In genomic region chr2:158464426-158465281, GRCh38 we compare ENCODE assay signal across 8 cellular contexts. TPM values are rescaled to one million over a fixed set of nuclear protein-coding genes. Genes with fewer than 3 reads are reported as not detected.
DNase-seq lines count a peak whose midpoint lies in the region; ATAC-seq and TF ChIP-seq lines count a peak whose summit lies in the region.

No MANE protein-coding gene starts in this region.

- peak; percentile 19 for DNase-seq in AG08395 (ENCODE audit: low spot score)
- peak; percentile 57 for DNase-seq in OCI-M1 (lab: John Stamatoyannopoulos, UW)
- DNase-seq in fibroblast of the aortic adventitia (ENCODE audit: low read depth) = peak; percentile 43
- DNase-seq in AG08396 (ENCODE audit: low spot score) = no peak
- no peak for DNase-seq in NOMO-1 treated with DMSO at 0.1 percent for 48 hours (lab: John Stamatoyannopoulos, UW; ENCODE audit: unreplicated experiment)
- DNase-seq in medulla oblongata (ENCODE audit: extremely low spot score) = no peak

- ATAC-seq in GM18502 (IDR thresholded peaks at IDR 0.05; ENCODE audit: poor library complexity, unreplicated experiment) (peak; percentile 73), HG02943 (IDR thresholded peaks at IDR 0.05; ENCODE audit: low read depth, unreplicated experiment) (peak; percentile 75)

- no peak overlapping the region for H3K4me3 ChIP-seq in fibroblast of the aortic adventitia (ENCODE audit: low read depth, low read length)

- TF ChIP-seq CTCF in fibroblast of the aortic adventitia (IDR thresholded peaks at IDR 0.05; ENCODE audit: insufficient read depth, low read length) = peak; percentile 57

RNA-seq across cellular contexts. Expression of gene PKP4, which starts 7.9 kb away (rescaled TPM):
- 33.3 and 38.0 TPM in 2 replicates for total RNA-seq in fibroblast of the aortic adventitia (ENCODE audit: low replicate concordance)

RNA-seq across cellular contexts. Expression of gene CCDC148, which starts 8.1 kb away (rescaled TPM):
- total RNA-seq in fibroblast of the aortic adventitia (ENCODE audit: low replicate concordance) = 0.72 and 9.1 TPM in 2 replicates

Comparison
In these comparisons a context has a peak if more than half of its experiments do, and no peak if none do; other contexts are left out.
1. DNase-seq: peak in AG08395 (single experiment), OCI-M1 (single experiment) and fibroblast of the aortic adventitia (single experiment); none in AG08396 (single experiment), NOMO-1 treated with DMSO at 0.1 percent for 48 hours (single experiment) and medulla oblongata (single experiment).